ENCODE assay signal across 8 cellular contexts in the genomic region with DNA sequence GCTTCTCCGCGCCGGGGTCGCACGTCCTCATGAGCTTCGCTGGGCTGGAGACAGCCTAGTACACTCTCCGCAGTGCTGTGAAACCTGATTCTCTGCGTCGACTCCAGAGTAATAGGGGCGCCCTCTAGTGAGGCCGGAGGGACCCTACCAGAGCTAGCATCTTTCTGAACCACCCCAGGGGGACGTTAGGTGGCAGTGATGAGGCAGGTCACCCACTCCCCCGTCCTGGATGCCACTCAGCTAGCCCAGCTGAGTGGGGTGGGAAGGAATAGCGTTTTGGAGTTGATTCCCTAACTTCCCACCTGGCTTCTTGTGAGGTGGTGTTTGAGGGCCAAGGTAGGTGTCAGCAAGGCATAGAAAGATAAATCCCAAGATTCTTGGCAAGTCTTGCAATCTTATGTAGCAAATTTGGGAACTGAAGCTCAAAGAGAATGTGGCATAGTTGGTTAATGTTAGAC. TPM values are rescaled to one million over a fixed set of nuclear protein-coding genes. Genes with fewer than 3 reads are reported as not detected.
DNase-seq lines count a peak whose midpoint lies in the region; ATAC-seq and TF ChIP-seq lines count a peak whose summit lies in the region.

No MANE protein-coding gene starts in this region.

- ATAC-seq in GM19324 (IDR thresholded peaks at IDR 0.05; ENCODE audit: low FRiP score, unreplicated experiment) (peak; percentile 84), HG03460 (IDR thresholded peaks at IDR 0.05; ENCODE audit: unreplicated experiment) (peak; percentile 91)
- ATAC-seq in activated CD4-positive, alpha-beta T cell treated with anti-CD3 and anti-CD28 coated beads for 36 hours = peak; percentile 99

- intact Hi-C loops in activated CD4-positive, alpha-beta T cell treated with anti-CD3 and anti-CD28 coated beads for 36 hours (cut with DNase I, micrococcal nuclease) = loop anchor here (1.0 to 5.0 kb wide), 5 partner anchors 19 to 284 kb away; partner anchors contain the start of gene GATM (in 1 of the 2)

- peak overlapping the region; percentile 13 for H3K4me3 Mint-ChIP-seq in activated CD4-positive, alpha-beta T cell treated with anti-CD3 and anti-CD28 coated beads for 36 hours

- H3K4me3 ChIP-seq in BLaER1 treated with 17β-estradiol and CSF1 and Interleukin-3, amounts not matched to agents 10 nM and 100 nM = no peak overlapping the region
- peak overlapping the region; percentile 36 for H3K4me3 ChIP-seq in coronary artery
- H3K4me3 ChIP-seq in liver (ENCODE audit: low read depth in 1 of 3, low read length in 3 of 3) = no peak overlapping the region

- peaks cover 27% of the 10 kb centered on the region for H3K4me1 Mint-ChIP-seq in activated CD4-positive, alpha-beta T cell treated with anti-CD3 and anti-CD28 coated beads for 36 hours

- no peak overlapping the region for H3K27ac ChIP-seq in BLaER1 treated with 17β-estradiol and CSF1 and Interleukin-3, amounts not matched to agents 10 nM and 100 nM
- H3K27ac ChIP-seq in coronary artery (no peak overlapping the region), liver (ENCODE audit: low read depth in 1 of 2, low read length in 2 of 2) (no peak overlapping the region)

- 0 out of 22 replicates have a peak, but pooled peaks cover 0 to 7% (median 0%) of the 10 kb centered on the region in 11 experiments for H4K20me1 ChIP-seq in BLaER1 treated with 17β-estradiol and CSF1 and Interleukin-3, amounts not matched to agents 10 nM and 100 nM

- CTCF ChIA-PET in activated CD4-positive, alpha-beta T cell treated with anti-CD3 and anti-CD28 coated beads for 36 hours (lab: Charles Lee) = interaction anchor here (0.6 to 2.0 kb wide), 55 partner anchors 9 to 458 kb away, joined by 3 to 29 read pairs (median 4); partner anchors contain the start of genes DUOX1, SORD and TRIM69

- H3K4me2 ChIP-seq in BLaER1 treated with 17β-estradiol and CSF1 and Interleukin-3, amounts not matched to agents 10 nM and 100 nM = peak overlapping the region in 9 of 11 experiments; percentile 5 to 51 (median 39); a peak in 9 of 22 replicates

- peaks cover 0 to 18% (median 7%) of the 10 kb centered on the region in 10 experiments; a peak in 9 of 20 replicates for H3K4me1 ChIP-seq in BLaER1 treated with 17β-estradiol and CSF1 and Interleukin-3, amounts not matched to agents 10 nM and 100 nM
- peaks cover 7 to 31% (median 19%) of the 10 kb centered on the region in 4 donors for H3K4me1 ChIP-seq in liver (ENCODE audit: control insufficient read depth in 4 of 4, insufficient read depth in 4 of 4, low read length in 3 of 4)

- TF ChIP-seq CTCF in coronary artery (IDR thresholded peaks at IDR 0.05) = peak; percentile 98
- peak; percentile 100 for TF ChIP-seq CTCF in liver (IDR thresholded peaks at IDR 0.05; ENCODE audit: low read depth, low read length, missing input control)

- peaks cover 5 to 17% (median 11%) of the 10 kb centered on the region in 11 experiments; a peak in 21 of 22 replicates for H3K9me3 ChIP-seq in BLaER1 treated with 17β-estradiol and CSF1 and Interleukin-3, amounts not matched to agents 10 nM and 100 nM (replicated peaks in 1 of 11)
- H3K9me3 ChIP-seq in liver (ENCODE audit: control insufficient read depth in 4 of 4, low read length in 3 of 4) = no peaks in the 10 kb centered on the region

- no peaks in the 10 kb centered on the region for H3K36me3 Mint-ChIP-seq in activated CD4-positive, alpha-beta T cell treated with anti-CD3 and anti-CD28 coated beads for 36 hours (ENCODE audit: low read depth)

- DNase-seq in NCI-H510A (lab: John Stamatoyannopoulos, UW) (peak; percentile 71), coronary artery (ENCODE audit: low spot score) (peak; percentile 86)
- peak; percentile 92 for DNase-seq in activated CD4-positive, alpha-beta T cell treated with anti-CD3 and anti-CD28 coated beads for 36 hours
- peak; percentile 79 to 80 for DNase-seq in stimulated activated CD4-positive, alpha-beta T cell treated with anti-CD3 and anti-CD28 coated beads, Interleukin-4, amount 100 ng/mL, for 48 hours (ENCODE audit: low read depth in 2 of 2)

- peaks cover 48 to 49% (median 48%) of the 10 kb centered on the region in 11 experiments for H3K27me3 ChIP-seq in BLaER1 treated with 17β-estradiol and CSF1 and Interleukin-3, amounts not matched to agents 10 nM and 100 nM
- peaks cover 0 to 8% (median 4%) of the 10 kb centered on the region in 4 donors for H3K27me3 ChIP-seq in liver (ENCODE audit: control insufficient read depth in 4 of 4, insufficient read depth in 4 of 4, low read length in 3 of 4)

- H3K27ac Mint-ChIP-seq in activated CD4-positive, alpha-beta T cell treated with anti-CD3 and anti-CD28 coated beads for 36 hours = no peak overlapping the region

- no peaks in the 10 kb centered on the region for H3K9me3 Mint-ChIP-seq in activated CD4-positive, alpha-beta T cell treated with anti-CD3 and anti-CD28 coated beads for 36 hours (ENCODE audit: low read depth)

- H3K9ac ChIP-seq in BLaER1 treated with 17β-estradiol and CSF1 and Interleukin-3, amounts not matched to agents 10 nM and 100 nM = no peak overlapping the region
- H3K9ac ChIP-seq in liver (ENCODE audit: low read depth in 1 of 2, low read length in 2 of 2) = no peak overlapping the region

- POLR2A ChIA-PET in activated CD4-positive, alpha-beta T cell treated with anti-CD3 and anti-CD28 coated beads for 36 hours (lab: Charles Lee) = interaction anchor here (0.6 kb wide), 2 partner anchors 192 to 1519 kb away, joined by 3 read pairs; no protein-coding TSS in a partner anchor

- WGBS in liver = under 1% methylated on average over 14 of the region's 14 CpGs

- H3K27me3 Mint-ChIP-seq in activated CD4-positive, alpha-beta T cell treated with anti-CD3 and anti-CD28 coated beads for 36 hours = peaks cover 46% of the 10 kb centered on the region

- TF ChIP-seq RAD21 in liver (IDR thresholded peaks at IDR 0.05) = peak; percentile 95 to 97

- no peaks in the 10 kb centered on the region for H3K36me3 ChIP-seq in BLaER1 treated with 17β-estradiol and CSF1 and Interleukin-3, amounts not matched to agents 10 nM and 100 nM
- H3K36me3 ChIP-seq in liver (ENCODE audit: control insufficient read depth in 4 of 4, insufficient read depth in 3 of 4, low read depth in 1 of 4, low read length in 3 of 4) = no peaks in the 10 kb centered on the region

TF ChIP-seq in liver, 16 proteins besides CTCF, POLR2A, EP300 and RAD21:
- TF ChIP-seq RXRA (IDR thresholded peaks at IDR 0.05) (peak in 1 of 2 donors; percentile 50), FOXA2 (IDR thresholded peaks at IDR 0.05) (no peak), EGR1 (IDR thresholded peaks at IDR 0.05; ENCODE audit: low read depth in 2 of 2) (no peak), NR2F2 (IDR thresholded peaks at IDR 0.05) (peak; percentile 41), HNF4G (IDR thresholded peaks at IDR 0.05) (no peak), JUND (IDR thresholded peaks at IDR 0.05) (no peak)

RNA-seq across cellular contexts. Expression of gene DUOXA2, which starts 4.0 kb away (rescaled TPM):
- total RNA-seq in activated CD4-positive, alpha-beta T cell treated with anti-CD3 and anti-CD28 coated beads for 36 hours = not detected
- total RNA-seq in liver = not detected
- polyA plus RNA-seq in liver = under 1 TPM in 1 of 2 donors, not detected in 1; 0.07 TPM

RNA-seq across cellular contexts. Expression of gene DUOX2, which starts 4.2 kb away (rescaled TPM):
- total RNA-seq in activated CD4-positive, alpha-beta T cell treated with anti-CD3 and anti-CD28 coated beads for 36 hours = under 1 TPM in 1 of 2 experiments, not detected in 1; 0.02 TPM
- total RNA-seq in liver = under 1 TPM in 1 of 2 donors, not detected in 1; 0.08 TPM
- under 1 TPM in 1 of 2 donors, not detected in 1; 0.06 TPM for polyA plus RNA-seq in liver

RNA-seq across cellular contexts. Expression of gene DUOXA1, which starts 11.5 kb away (rescaled TPM):
- total RNA-seq in activated CD4-positive, alpha-beta T cell treated with anti-CD3 and anti-CD28 coated beads for 36 hours = under 1 TPM in 1 of 2 experiments, not detected in 1; 0.19 TPM
- not detected for total RNA-seq in liver
- polyA plus RNA-seq in liver = under 1 TPM in 1 of 2 donors, not detected in 1; 0.02 TPM

RNA-seq across cellular contexts. Expression of gene DUOX1, which starts 11.6 kb away (rescaled TPM):
- under 1 TPM; 0.07 to 0.11 TPM for total RNA-seq in activated CD4-positive, alpha-beta T cell treated with anti-CD3 and anti-CD28 coated beads for 36 hours
- under 1 TPM in 1 of 2 donors, not detected in 1; 0.08 TPM for total RNA-seq in liver
- polyA plus RNA-seq in liver = under 1 TPM; 0.02 to 0.94 TPM
